ENCODE assay signal across 10 cellular contexts in genomic region chr20:62818592-62819493, GRCh38. TPM values are rescaled to one million over a fixed set of nuclear protein-coding genes. Genes with fewer than 3 reads are reported as not detected.
DNase-seq lines count a peak whose midpoint lies in the region; ATAC-seq and TF ChIP-seq lines count a peak whose summit lies in the region.
"Had no signal": no experiment of that assay in that cellular context is flagged by ENCODE, and none has a peak within 500 bp of the region (broad histone marks: within the 10 kb centered on the region; RNA-seq: fewer than 3 reads in every experiment).

No MANE protein-coding gene starts in this region.

- peaks cover 25% of the 10 kb centered on the region for H3K4me1 Mint-ChIP-seq in WTC11

- CTCF ChIA-PET in WTC11 (lab: Charles Lee) = interaction anchor here (1.2 kb wide), 1 partner anchor 176 kb away, joined by 3 read pairs; the partner anchor contains the start of gene SLCO4A1

- ATAC-seq in WTC11 = no peak
- ATAC-seq in heart left ventricle = peak; percentile 21 to 67 (median 51)

- H3K27me3 Mint-ChIP-seq in WTC11 (ENCODE audit: low read depth) = no peaks in the 10 kb centered on the region; the same call in 1 of the 2 replicates

- H2AFZ ChIP-seq in smooth muscle cell (ENCODE audit: low read depth) = no peak overlapping the region

- peaks cover 13% of the 10 kb centered on the region for H3F3A ChIP-seq in smooth muscle cell (ENCODE audit: low read depth)

- 5 to 16% (median 10%) methylated on average over 12 to 25 of the region's 25 CpGs for WGBS in heart left ventricle, 4 donors
- 42% methylated on average over 18 of the region's 25 CpGs for WGBS in smooth muscle cell (ENCODE audit: low lambda C conversion rate)

- peak overlapping the region; percentile 49 for H3K4me3 Mint-ChIP-seq in WTC11
- H3K4me3 Mint-ChIP-seq: activated CD4-positive, alpha-beta memory T cell treated with anti-CD3 and anti-CD28 coated beads, Interleukin-2, amount 10 ng/mL, durations not matched to agents 7 days and 5 days had no signal

- H3K27ac ChIP-seq in heart left ventricle (peak overlapping the region in 11 of 12 donors; percentile 6 to 64 (median 57)), smooth muscle cell (ENCODE audit: low read depth) (no peak overlapping the region)

- no peaks in the 10 kb centered on the region for H3K79me2 ChIP-seq in smooth muscle cell (ENCODE audit: low read depth)

- no peaks in the 10 kb centered on the region for H3K9me3 Mint-ChIP-seq in WTC11
- H3K9me3 Mint-ChIP-seq: activated CD4-positive, alpha-beta memory T cell treated with anti-CD3 and anti-CD28 coated beads, Interleukin-2, amount 10 ng/mL, durations not matched to agents 7 days and 5 days had no signal

- DNase-seq in HT-29 (ENCODE audit: low spot score) (peak; percentile 86), WTC11 (ENCODE audit: low spot score) (no peak), heart left ventricle (peak; percentile 64 to 84 (median 72)), smooth muscle cell (lab: John Stamatoyannopoulos, UW; ENCODE audit: unreplicated experiment) (peak; percentile 53), NCI-H345 treated with DMSO at 0.1 percent for 48 hours (lab: John Stamatoyannopoulos, UW; ENCODE audit: unreplicated experiment) (no peak), NK-92 (lab: John Stamatoyannopoulos, UW; ENCODE audit: unreplicated experiment) (no peak)
- DNase-seq in stimulated activated naive CD4-positive, alpha-beta T cell treated with Interleukin-2 at 50 U/mL for 16 hours (lab: John Stamatoyannopoulos, UW) = no peak
- DNase-seq in activated CD8-positive, alpha-beta memory T cell treated with anti-CD3 and anti-CD28 coated beads for 24 hours = no peak
- DNase-seq: activated CD4-positive, alpha-beta memory T cell treated with anti-CD3 and anti-CD28 coated beads, Interleukin-2, amount 10 ng/mL, durations not matched to agents 7 days and 5 days had no signal

- intact Hi-C loops in heart left ventricle (cut with DNase I) = no loop called here

- peaks cover 8 to 44% (median 31%) of the 10 kb centered on the region in 9 donors for H3K27me3 ChIP-seq in heart left ventricle
- H3K27me3 ChIP-seq in smooth muscle cell (ENCODE audit: low read depth) = no peaks in the 10 kb centered on the region

- H3K36me3 ChIP-seq in heart left ventricle (peaks cover 0 to 3% (median 0%) of the 10 kb centered on the region in 9 donors), smooth muscle cell (ENCODE audit: low read depth) (no peaks in the 10 kb centered on the region)

- H3K4me1 ChIP-seq in heart left ventricle (peaks cover 0 to 57% (median 41%) of the 10 kb centered on the region in 12 donors), smooth muscle cell (ENCODE audit: low read depth) (peaks cover 35% of the 10 kb centered on the region)

- H3K27ac Mint-ChIP-seq in WTC11 = no peak overlapping the region
- H3K27ac Mint-ChIP-seq: activated CD4-positive, alpha-beta memory T cell treated with anti-CD3 and anti-CD28 coated beads, Interleukin-2, amount 10 ng/mL, durations not matched to agents 7 days and 5 days had no signal

- no peak for TF ChIP-seq CTCF in WTC11 (IDR thresholded peaks at IDR 0.05)
- no peak for TF ChIP-seq CTCF in heart left ventricle (IDR thresholded peaks at IDR 0.05)
- no peak for TF ChIP-seq CTCF in smooth muscle cell (IDR thresholded peaks at IDR 0.05; ENCODE audit: borderline replicate concordance, insufficient read depth, poor library complexity, severe bottlenecking)

- H3K4me2 ChIP-seq in smooth muscle cell = peak overlapping the region; percentile 99

- POLR2A ChIA-PET in WTC11 (lab: Charles Lee) = no interaction called here

- H3K36me3 Mint-ChIP-seq in WTC11 = no peaks in the 10 kb centered on the region

- H3K4me3 ChIP-seq in heart left ventricle = peak overlapping the region in 6 of 12 donors; percentile 4 to 26 (median 12)
- H3K4me3 ChIP-seq in smooth muscle cell = no peak overlapping the region

- TF ChIP-seq POLR2A in heart left ventricle (IDR thresholded peaks at IDR 0.05) = no peak

- H4K20me1 ChIP-seq in smooth muscle cell (ENCODE audit: low read depth) = no peaks in the 10 kb centered on the region

- H3K9me3 ChIP-seq in heart left ventricle = no peaks in the 10 kb centered on the region
- no peaks in the 10 kb centered on the region for H3K9me3 ChIP-seq in smooth muscle cell (replicated peaks; ENCODE audit: low read depth)

- H3K9ac ChIP-seq in smooth muscle cell (ENCODE audit: low read depth) = no peak overlapping the region

TF ChIP-seq in WTC11, 78 proteins besides CTCF, POLR2A, EP300 and RAD21 (continues in another document):
- TF ChIP-seq AR (CRISPR knock-in tag; IDR thresholded peaks at IDR 0.05) (no peak), JAZF1 (CRISPR knock-in tag; IDR thresholded peaks at IDR 0.05) (no peak), FOXP1 (CRISPR knock-in tag; IDR thresholded peaks at IDR 0.05; ENCODE audit: borderline replicate concordance) (no peak), NFYB (CRISPR knock-in tag; conservative IDR thresholded peaks at IDR 0.05; ENCODE audit: low read depth) (no peak), SMAD4 (CRISPR knock-in tag; IDR thresholded peaks at IDR 0.05) (no peak), JUN (CRISPR knock-in tag; IDR thresholded peaks at IDR 0.05) (no peak), TCF7 (CRISPR knock-in tag; IDR thresholded peaks at IDR 0.05; ENCODE audit: low read depth) (no peak), CDX4 (CRISPR knock-in tag; IDR thresholded peaks at IDR 0.05; ENCODE audit: borderline replicate concordance) (no peak), NR2C2 (CRISPR knock-in tag; IDR thresholded peaks at IDR 0.05) (no peak), SP1 (CRISPR knock-in tag; conservative IDR thresholded peaks at IDR 0.05) (no peak), TP53 (CRISPR knock-in tag; IDR thresholded peaks at IDR 0.05) (no peak), ZMAT4 (CRISPR knock-in tag; IDR thresholded peaks at IDR 0.05) (no peak), IRF2 (CRISPR knock-in tag; IDR thresholded peaks at IDR 0.05; ENCODE audit: borderline replicate concordance, low read depth) (no peak), USF2 (CRISPR knock-in tag; IDR thresholded peaks at IDR 0.05) (no peak)

RNA-seq across cellular contexts. Expression of gene COL9A3, which starts 2.0 kb away (rescaled TPM):
- total RNA-seq in HT-29 (2014; rRNA removed; shearing (Covaris generic)) = 57.4 and 59.7 TPM in 2 replicates
- total RNA-seq in WTC11 (2021) (115 to 136 TPM (median 123 TPM) in 3 replicates), heart left ventricle (1 to 10 TPM in 8 of 9 donors, under 1 TPM in 1; 0.67 to 6.0 (median 1.9) TPM), smooth muscle cell (23.0 and 30.1 TPM in 2 replicates)
- polyA plus RNA-seq in heart left ventricle (1 to 10 TPM; 2.0 to 4.7 TPM), smooth muscle cell (73.3 and 77.4 TPM in 2 replicates)
- total RNA-seq: activated CD4-positive, alpha-beta memory T cell treated with anti-CD3 and anti-CD28 coated beads, Interleukin-2, amount 10 ng/mL, durations not matched to agents 7 days and 5 days; LHCN-M2 had no signal

RNA-seq across cellular contexts. Expression of gene OGFR, which starts 14.2 kb away (rescaled TPM):
- 197 and 202 TPM in 2 replicates for total RNA-seq in HT-29 (2014; rRNA removed; shearing (Covaris generic))
- total RNA-seq in WTC11 (2021) = 32.5 to 43.3 TPM (median 33.8 TPM) in 3 replicates
- 10 to 100 TPM; 14.9 to 46.9 (median 19.2) TPM for total RNA-seq in heart left ventricle
- 10 to 100 TPM; 23.6 to 25.3 TPM for polyA plus RNA-seq in heart left ventricle
- 21.5 and 24.4 TPM in 2 replicates for total RNA-seq in smooth muscle cell
- 53.2 and 61.4 TPM in 2 replicates for polyA plus RNA-seq in smooth muscle cell

RNA-seq across cellular contexts. Expression of gene MRGBP, which starts 22.6 kb away (rescaled TPM):
- 88.8 and 98.8 TPM in 2 replicates for total RNA-seq in HT-29 (2014; rRNA removed; shearing (Covaris generic))
- total RNA-seq in WTC11 (2021) (20.0 to 20.8 TPM (median 20.2 TPM) in 3 replicates), heart left ventricle (10 to 100 TPM in 1 of 9 donors, 1 to 10 TPM in 8; 7.2 to 10.5 (median 8.7) TPM), smooth muscle cell (15.5 and 18.2 TPM in 2 replicates)
- polyA plus RNA-seq in heart left ventricle (10 to 100 TPM in 1 of 2 donors, 1 to 10 TPM in 1; 7.1 to 10.2 TPM), smooth muscle cell (23.1 and 27.2 TPM in 2 replicates)

RNA-seq across cellular contexts. Expression of gene TCFL5, which starts 42.8 kb away (rescaled TPM):
- 16.1 and 17.1 TPM in 2 replicates for total RNA-seq in HT-29 (2014; rRNA removed; shearing (Covaris generic))
- total RNA-seq in WTC11 (2021) = 19.7 to 20.4 TPM (median 20.3 TPM) in 3 replicates
- total RNA-seq in heart left ventricle = 1 to 10 TPM; 4.5 to 8.2 (median 6.1) TPM
- polyA plus RNA-seq in heart left ventricle = 1 to 10 TPM; 2.5 to 3.7 TPM
- 9.1 and 9.5 TPM in 2 replicates for total RNA-seq in smooth muscle cell
- 6.8 and 12.5 TPM in 2 replicates for polyA plus RNA-seq in smooth muscle cell

Comparison
In these comparisons a context has a peak if more than half of its experiments do, and no peak if none do; other contexts are left out.
1. DNase-seq: peak in HT-29 (single experiment), heart left ventricle (5 of 5) and smooth muscle cell (single experiment); none in WTC11 (single experiment), stimulated activated naive CD4-positive, alpha-beta T cell treated with Interleukin-2 at 50 U/mL for 16 hours (single experiment), NCI-H345 treated with DMSO at 0.1 percent for 48 hours (single experiment), activated CD8-positive, alpha-beta memory T cell treated with anti-CD3 and anti-CD28 coated beads for 24 hours (single experiment) and NK-92 (single experiment).